ENCODE assay signal across 1 cellular context in genomic region chr21:43938751-43939442, GRCh38.
A peak's percentile ranks its signal among the peaks of the same experiment; 100 is the strongest.
TF ChIP-seq lines count a peak whose summit lies in the region.

No MANE protein-coding gene starts in this region.

TF ChIP-seq in K562, 482 proteins besides CTCF, POLR2A, EP300 and RAD21 (continued from another document and continues in another):
- TF ChIP-seq HBP1 (CRISPR knock-in tag; IDR thresholded peaks at IDR 0.05) (no peak), PTBP1 (IDR thresholded peaks at IDR 0.05; ENCODE audit: low read depth, low read length) (no peak), MTF1 (CRISPR knock-in tag; IDR thresholded peaks at IDR 0.05; ENCODE audit: borderline replicate concordance) (no peak), RFX5 (IDR thresholded peaks at IDR 0.05; ENCODE audit: low read depth, low read length) (0 out of 2 replicates have a peak, but pooled peaks have one; percentile 44), SAFB (IDR thresholded peaks at IDR 0.05; ENCODE audit: borderline replicate concordance, low read depth, low read length) (peak; percentile 78; the same call in 1 of the 2 replicates), FOS (IDR thresholded peaks at IDR 0.05; ENCODE audit: extremely low read depth, insufficient read length) (no peak), E2F8 (IDR thresholded peaks at IDR 0.05; ENCODE audit: low read depth, partially characterized antibody) (no peak), SIRT6 (IDR thresholded peaks at IDR 0.05; ENCODE audit: low read depth, low read length) (no peak), FOXK1 (CRISPR knock-in tag; IDR thresholded peaks at IDR 0.05; ENCODE audit: borderline replicate concordance) (peak; percentile 72; the same call in 1 of the 2 replicates), DACH1 (IDR thresholded peaks at IDR 0.05; ENCODE audit: partially characterized antibody) (peak; percentile 14), TCF3 (CRISPR knock-in tag; IDR thresholded peaks at IDR 0.05) (no peak), THRB (CRISPR knock-in tag; conservative IDR thresholded peaks at IDR 0.05) (0 out of 2 replicates have a peak, but pooled peaks have one; percentile 9), XRCC5 (IDR thresholded peaks at IDR 0.05; ENCODE audit: low read depth, low read length) (peak; percentile 97), PHF21A (IDR thresholded peaks at IDR 0.05; ENCODE audit: borderline replicate concordance, low read depth) (0 out of 2 replicates have a peak, but pooled peaks have one; percentile 49), CBX1 (IDR thresholded peaks at IDR 0.05; ENCODE audit: low read depth) (peak; percentile 78), ID3 (CRISPR knock-in tag; IDR thresholded peaks at IDR 0.05) (no peak), ID3 (tag; IDR thresholded peaks at IDR 0.05) (peak; percentile 70), CXXC5 (CRISPR knock-in tag; IDR thresholded peaks at IDR 0.05) (peak; percentile 66), MYNN (IDR thresholded peaks at IDR 0.05) (0 out of 2 replicates have a peak, but pooled peaks have one; percentile 55), MYNN (CRISPR knock-in tag; IDR thresholded peaks at IDR 0.05) (no peak), SMC3 (conservative IDR thresholded peaks at IDR 0.05; ENCODE audit: insufficient read depth, low read depth, low read length) (peak; percentile 96), HMG20B (CRISPR knock-in tag; IDR thresholded peaks at IDR 0.05) (no peak), ETV5 (CRISPR knock-in tag; IDR thresholded peaks at IDR 0.05; ENCODE audit: low read depth) (peak; percentile 73), ZNF263 (CRISPR knock-in tag; IDR thresholded peaks at IDR 0.05; ENCODE audit: borderline replicate concordance) (peak; percentile 84; the same call in 1 of the 2 replicates), ZNF384 (IDR thresholded peaks at IDR 0.05; ENCODE audit: low read depth, low read length) (peak; percentile 39), NCOA2 (IDR thresholded peaks at IDR 0.05; ENCODE audit: partially characterized antibody in 2 of 2) (no peak), SNRNP70 (optimal IDR thresholded peaks at IDR 0.05; ENCODE audit: low read depth, low read length) (no peak), POLR2AphosphoS5 (IDR thresholded peaks at IDR 0.05; ENCODE audit: control insufficient read depth, insufficient read depth, low read depth, low read length) (peak; percentile 59; the same call in 1 of the 2 replicates), ZNF764 (CRISPR knock-in tag; IDR thresholded peaks at IDR 0.05; ENCODE audit: low read depth) (no peak), NFE2 (IDR thresholded peaks at IDR 0.05; ENCODE audit: low read depth) (peak; percentile 82), ATF1 (CRISPR knock-in tag; IDR thresholded peaks at IDR 0.05) (no peak), ATF1 (tag; IDR thresholded peaks at IDR 0.05) (peak; percentile 72), ZFP1 (CRISPR knock-in tag; IDR thresholded peaks at IDR 0.05) (no peak), ZHX1 (conservative IDR thresholded peaks at IDR 0.05; ENCODE audit: low read length) (0 out of 2 replicates have a peak, but pooled peaks have one; percentile 62), MTA2 (IDR thresholded peaks at IDR 0.05; ENCODE audit: low read depth) (no peak), THAP7 (CRISPR knock-in tag; IDR thresholded peaks at IDR 0.05) (no peak)
- TF ChIP-seq, protein P1, sequence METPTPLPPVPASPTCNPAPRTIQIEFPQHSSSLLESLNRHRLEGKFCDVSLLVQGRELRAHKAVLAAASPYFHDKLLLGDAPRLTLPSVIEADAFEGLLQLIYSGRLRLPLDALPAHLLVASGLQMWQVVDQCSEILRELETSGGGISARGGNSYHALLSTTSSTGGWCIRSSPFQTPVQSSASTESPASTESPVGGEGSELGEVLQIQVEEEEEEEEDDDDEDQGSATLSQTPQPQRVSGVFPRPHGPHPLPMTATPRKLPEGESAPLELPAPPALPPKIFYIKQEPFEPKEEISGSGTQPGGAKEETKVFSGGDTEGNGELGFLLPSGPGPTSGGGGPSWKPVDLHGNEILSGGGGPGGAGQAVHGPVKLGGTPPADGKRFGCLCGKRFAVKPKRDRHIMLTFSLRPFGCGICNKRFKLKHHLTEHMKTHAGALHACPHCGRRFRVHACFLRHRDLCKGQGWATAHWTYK (CRISPR knock-in tag; IDR thresholded peaks at IDR 0.05) = peak; percentile 16; the same call in 1 of the 2 replicates
- TF ChIP-seq, protein P2, sequence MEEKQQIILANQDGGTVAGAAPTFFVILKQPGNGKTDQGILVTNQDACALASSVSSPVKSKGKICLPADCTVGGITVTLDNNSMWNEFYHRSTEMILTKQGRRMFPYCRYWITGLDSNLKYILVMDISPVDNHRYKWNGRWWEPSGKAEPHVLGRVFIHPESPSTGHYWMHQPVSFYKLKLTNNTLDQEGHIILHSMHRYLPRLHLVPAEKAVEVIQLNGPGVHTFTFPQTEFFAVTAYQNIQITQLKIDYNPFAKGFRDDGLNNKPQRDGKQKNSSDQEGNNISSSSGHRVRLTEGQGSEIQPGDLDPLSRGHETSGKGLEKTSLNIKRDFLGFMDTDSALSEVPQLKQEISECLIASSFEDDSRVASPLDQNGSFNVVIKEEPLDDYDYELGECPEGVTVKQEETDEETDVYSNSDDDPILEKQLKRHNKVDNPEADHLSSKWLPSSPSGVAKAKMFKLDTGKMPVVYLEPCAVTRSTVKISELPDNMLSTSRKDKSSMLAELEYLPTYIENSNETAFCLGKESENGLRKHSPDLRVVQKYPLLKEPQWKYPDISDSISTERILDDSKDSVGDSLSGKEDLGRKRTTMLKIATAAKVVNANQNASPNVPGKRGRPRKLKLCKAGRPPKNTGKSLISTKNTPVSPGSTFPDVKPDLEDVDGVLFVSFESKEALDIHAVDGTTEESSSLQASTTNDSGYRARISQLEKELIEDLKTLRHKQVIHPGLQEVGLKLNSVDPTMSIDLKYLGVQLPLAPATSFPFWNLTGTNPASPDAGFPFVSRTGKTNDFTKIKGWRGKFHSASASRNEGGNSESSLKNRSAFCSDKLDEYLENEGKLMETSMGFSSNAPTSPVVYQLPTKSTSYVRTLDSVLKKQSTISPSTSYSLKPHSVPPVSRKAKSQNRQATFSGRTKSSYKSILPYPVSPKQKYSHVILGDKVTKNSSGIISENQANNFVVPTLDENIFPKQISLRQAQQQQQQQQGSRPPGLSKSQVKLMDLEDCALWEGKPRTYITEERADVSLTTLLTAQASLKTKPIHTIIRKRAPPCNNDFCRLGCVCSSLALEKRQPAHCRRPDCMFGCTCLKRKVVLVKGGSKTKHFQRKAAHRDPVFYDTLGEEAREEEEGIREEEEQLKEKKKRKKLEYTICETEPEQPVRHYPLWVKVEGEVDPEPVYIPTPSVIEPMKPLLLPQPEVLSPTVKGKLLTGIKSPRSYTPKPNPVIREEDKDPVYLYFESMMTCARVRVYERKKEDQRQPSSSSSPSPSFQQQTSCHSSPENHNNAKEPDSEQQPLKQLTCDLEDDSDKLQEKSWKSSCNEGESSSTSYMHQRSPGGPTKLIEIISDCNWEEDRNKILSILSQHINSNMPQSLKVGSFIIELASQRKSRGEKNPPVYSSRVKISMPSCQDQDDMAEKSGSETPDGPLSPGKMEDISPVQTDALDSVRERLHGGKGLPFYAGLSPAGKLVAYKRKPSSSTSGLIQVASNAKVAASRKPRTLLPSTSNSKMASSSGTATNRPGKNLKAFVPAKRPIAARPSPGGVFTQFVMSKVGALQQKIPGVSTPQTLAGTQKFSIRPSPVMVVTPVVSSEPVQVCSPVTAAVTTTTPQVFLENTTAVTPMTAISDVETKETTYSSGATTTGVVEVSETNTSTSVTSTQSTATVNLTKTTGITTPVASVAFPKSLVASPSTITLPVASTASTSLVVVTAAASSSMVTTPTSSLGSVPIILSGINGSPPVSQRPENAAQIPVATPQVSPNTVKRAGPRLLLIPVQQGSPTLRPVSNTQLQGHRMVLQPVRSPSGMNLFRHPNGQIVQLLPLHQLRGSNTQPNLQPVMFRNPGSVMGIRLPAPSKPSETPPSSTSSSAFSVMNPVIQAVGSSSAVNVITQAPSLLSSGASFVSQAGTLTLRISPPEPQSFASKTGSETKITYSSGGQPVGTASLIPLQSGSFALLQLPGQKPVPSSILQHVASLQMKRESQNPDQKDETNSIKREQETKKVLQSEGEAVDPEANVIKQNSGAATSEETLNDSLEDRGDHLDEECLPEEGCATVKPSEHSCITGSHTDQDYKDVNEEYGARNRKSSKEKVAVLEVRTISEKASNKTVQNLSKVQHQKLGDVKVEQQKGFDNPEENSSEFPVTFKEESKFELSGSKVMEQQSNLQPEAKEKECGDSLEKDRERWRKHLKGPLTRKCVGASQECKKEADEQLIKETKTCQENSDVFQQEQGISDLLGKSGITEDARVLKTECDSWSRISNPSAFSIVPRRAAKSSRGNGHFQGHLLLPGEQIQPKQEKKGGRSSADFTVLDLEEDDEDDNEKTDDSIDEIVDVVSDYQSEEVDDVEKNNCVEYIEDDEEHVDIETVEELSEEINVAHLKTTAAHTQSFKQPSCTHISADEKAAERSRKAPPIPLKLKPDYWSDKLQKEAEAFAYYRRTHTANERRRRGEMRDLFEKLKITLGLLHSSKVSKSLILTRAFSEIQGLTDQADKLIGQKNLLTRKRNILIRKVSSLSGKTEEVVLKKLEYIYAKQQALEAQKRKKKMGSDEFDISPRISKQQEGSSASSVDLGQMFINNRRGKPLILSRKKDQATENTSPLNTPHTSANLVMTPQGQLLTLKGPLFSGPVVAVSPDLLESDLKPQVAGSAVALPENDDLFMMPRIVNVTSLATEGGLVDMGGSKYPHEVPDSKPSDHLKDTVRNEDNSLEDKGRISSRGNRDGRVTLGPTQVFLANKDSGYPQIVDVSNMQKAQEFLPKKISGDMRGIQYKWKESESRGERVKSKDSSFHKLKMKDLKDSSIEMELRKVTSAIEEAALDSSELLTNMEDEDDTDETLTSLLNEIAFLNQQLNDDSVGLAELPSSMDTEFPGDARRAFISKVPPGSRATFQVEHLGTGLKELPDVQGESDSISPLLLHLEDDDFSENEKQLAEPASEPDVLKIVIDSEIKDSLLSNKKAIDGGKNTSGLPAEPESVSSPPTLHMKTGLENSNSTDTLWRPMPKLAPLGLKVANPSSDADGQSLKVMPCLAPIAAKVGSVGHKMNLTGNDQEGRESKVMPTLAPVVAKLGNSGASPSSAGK (IDR thresholded peaks at IDR 0.05) = peak; percentile 68
